Comparison of ENCODE assay signal across 1 cellular context in the genomic region with DNA sequence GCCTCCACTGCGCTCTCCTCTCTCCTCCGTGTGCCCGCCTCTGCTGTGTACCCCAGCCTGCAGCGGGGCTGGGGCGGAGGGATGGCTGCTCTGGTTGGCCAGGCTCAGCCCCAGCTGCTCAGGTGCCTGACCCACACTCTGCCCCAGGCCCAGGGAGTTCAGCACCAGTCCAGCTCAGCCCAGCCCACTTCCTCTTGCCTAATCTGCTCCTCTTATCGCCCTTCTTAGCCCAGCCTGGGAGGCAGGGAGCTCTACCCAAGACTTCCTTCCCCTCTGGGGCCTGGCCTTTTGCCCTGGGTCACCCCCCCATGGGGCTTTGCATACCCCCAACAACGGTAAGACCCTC.
TF ChIP-seq lines count a peak whose summit lies in the region.

No MANE protein-coding gene starts in this region.

TF ChIP-seq in K562, 482 proteins besides CTCF, POLR2A, EP300 and RAD21 (continues in another document):
- TF ChIP-seq ZNF436 (CRISPR knock-in tag; IDR thresholded peaks at IDR 0.05) (0 out of 2 replicates have a peak, but pooled peaks have one; percentile 4), RB1 (IDR thresholded peaks at IDR 0.05; ENCODE audit: low read depth) (no peak), ADNP (tag; IDR thresholded peaks at IDR 0.05) (no peak), ZNF717 (CRISPR knock-in tag; IDR thresholded peaks at IDR 0.05) (no peak), ELF2 (CRISPR knock-in tag; IDR thresholded peaks at IDR 0.05) (peak; percentile 53; the same call in 1 of the 2 replicates), ZNF239 (CRISPR knock-in tag; IDR thresholded peaks at IDR 0.05) (no peak), ZNF165 (CRISPR knock-in tag; IDR thresholded peaks at IDR 0.05; ENCODE audit: borderline replicate concordance) (no peak), ZBTB7A (IDR thresholded peaks at IDR 0.05; ENCODE audit: borderline replicate concordance, control insufficient read depth, low read depth, low read length) (peak; percentile 66), DPF2 (IDR thresholded peaks at IDR 0.05) (peak; percentile 75), POLR2G (IDR thresholded peaks at IDR 0.05; ENCODE audit: low read depth, low read length) (peak; percentile 53), SMARCE1 (IDR thresholded peaks at IDR 0.05) (peak; percentile 73; the same call in 1 of the 2 replicates), ZNF212 (CRISPR knock-in tag; IDR thresholded peaks at IDR 0.05) (no peak), PHB (CRISPR knock-in tag; IDR thresholded peaks at IDR 0.05) (no peak), RBM22 (IDR thresholded peaks at IDR 0.05; ENCODE audit: low read depth, low read length, poor library complexity, severe bottlenecking) (no peak), FOS (IDR thresholded peaks at IDR 0.05; ENCODE audit: extremely low read depth, insufficient read length) (no peak), HNRNPK (IDR thresholded peaks at IDR 0.05; ENCODE audit: low read depth, low read length, poor library complexity, severe bottlenecking) (no peak), KLF16 (IDR thresholded peaks at IDR 0.05) (no peak), RCOR1 (IDR thresholded peaks at IDR 0.05; ENCODE audit: borderline replicate concordance in 1 of 2, low read depth in 2 of 2, low read length in 2 of 2) (peak in 1 of 2 experiments; percentile 71; a peak in 2 of 4 replicates), FOXM1 (IDR thresholded peaks at IDR 0.05; ENCODE audit: low read depth) (no peak), FOXM1 (CRISPR knock-in tag; IDR thresholded peaks at IDR 0.05; ENCODE audit: low read depth) (no peak), ARID1B (IDR thresholded peaks at IDR 0.05) (peak; percentile 69), MBD2 (IDR thresholded peaks at IDR 0.05; ENCODE audit: borderline replicate concordance, low read depth) (0 out of 2 replicates have a peak, but pooled peaks have one; percentile 23), SPI1 (IDR thresholded peaks at IDR 0.05; ENCODE audit: borderline replicate concordance, low read depth, low read length) (peak; percentile 97), SMAD4 (CRISPR knock-in tag; conservative IDR thresholded peaks at IDR 0.05) (0 out of 2 replicates have a peak, but pooled peaks have one; percentile 14), GABPA (tag; conservative IDR thresholded peaks at IDR 0.05; ENCODE audit: low read depth) (peak; percentile 36; the same call in 1 of the 2 replicates), CEBPB (tag; IDR thresholded peaks at IDR 0.05) (peak; percentile 90), MAZ (CRISPR knock-in tag; conservative IDR thresholded peaks at IDR 0.05 in 1 of 2, IDR thresholded peaks at IDR 0.05 in 1 of 2) (0 out of 4 replicates have a peak, but pooled peaks of 1 of the 2 experiments have one; percentile 45), SMARCA4 (IDR thresholded peaks at IDR 0.05) (peak; percentile 70), KLF1 (tag; IDR thresholded peaks at IDR 0.05) (no peak), CBX5 (IDR thresholded peaks at IDR 0.05; ENCODE audit: borderline replicate concordance, low read depth) (no peak), GTF2A2 (tag; IDR thresholded peaks at IDR 0.05) (no peak), KLF13 (tag; IDR thresholded peaks at IDR 0.05; ENCODE audit: borderline replicate concordance, low read depth) (no peak), ZFX (CRISPR knock-in tag; IDR thresholded peaks at IDR 0.05) (peak; percentile 35), ZNF644 (tag; IDR thresholded peaks at IDR 0.05; ENCODE audit: low read depth) (no peak), MYNN (IDR thresholded peaks at IDR 0.05) (peak; percentile 39; the same call in 1 of the 2 replicates), MYNN (CRISPR knock-in tag; IDR thresholded peaks at IDR 0.05) (no peak), KDM4B (IDR thresholded peaks at IDR 0.05; ENCODE audit: borderline replicate concordance in 2 of 2, low read depth in 1 of 2) (peak in 1 of 2 experiments; percentile 67; a peak in 1 of 4 replicates), EWSR1 (IDR thresholded peaks at IDR 0.05; ENCODE audit: borderline replicate concordance, low read depth, partially characterized antibody) (no peak)
- TF ChIP-seq, protein P1, sequence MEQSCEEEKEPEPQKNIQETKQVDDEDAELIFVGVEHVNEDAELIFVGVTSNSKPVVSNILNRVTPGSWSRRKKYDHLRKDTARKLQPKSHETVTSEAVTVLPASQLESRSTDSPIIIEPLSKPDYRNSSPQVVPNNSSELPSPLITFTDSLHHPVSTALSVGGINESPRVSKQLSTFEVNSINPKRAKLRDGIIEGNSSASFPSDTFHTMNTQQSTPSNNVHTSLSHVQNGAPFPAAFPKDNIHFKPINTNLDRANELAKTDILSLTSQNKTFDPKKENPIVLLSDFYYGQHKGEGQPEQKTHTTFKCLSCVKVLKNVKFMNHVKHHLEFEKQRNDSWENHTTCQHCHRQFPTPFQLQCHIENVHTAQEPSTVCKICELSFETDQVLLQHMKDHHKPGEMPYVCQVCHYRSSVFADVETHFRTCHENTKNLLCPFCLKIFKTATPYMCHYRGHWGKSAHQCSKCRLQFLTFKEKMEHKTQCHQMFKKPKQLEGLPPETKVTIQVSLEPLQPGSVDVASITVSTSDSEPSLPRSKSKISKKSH (CRISPR knock-in tag; IDR thresholded peaks at IDR 0.05): no peak
- TF ChIP-seq, protein P2, sequence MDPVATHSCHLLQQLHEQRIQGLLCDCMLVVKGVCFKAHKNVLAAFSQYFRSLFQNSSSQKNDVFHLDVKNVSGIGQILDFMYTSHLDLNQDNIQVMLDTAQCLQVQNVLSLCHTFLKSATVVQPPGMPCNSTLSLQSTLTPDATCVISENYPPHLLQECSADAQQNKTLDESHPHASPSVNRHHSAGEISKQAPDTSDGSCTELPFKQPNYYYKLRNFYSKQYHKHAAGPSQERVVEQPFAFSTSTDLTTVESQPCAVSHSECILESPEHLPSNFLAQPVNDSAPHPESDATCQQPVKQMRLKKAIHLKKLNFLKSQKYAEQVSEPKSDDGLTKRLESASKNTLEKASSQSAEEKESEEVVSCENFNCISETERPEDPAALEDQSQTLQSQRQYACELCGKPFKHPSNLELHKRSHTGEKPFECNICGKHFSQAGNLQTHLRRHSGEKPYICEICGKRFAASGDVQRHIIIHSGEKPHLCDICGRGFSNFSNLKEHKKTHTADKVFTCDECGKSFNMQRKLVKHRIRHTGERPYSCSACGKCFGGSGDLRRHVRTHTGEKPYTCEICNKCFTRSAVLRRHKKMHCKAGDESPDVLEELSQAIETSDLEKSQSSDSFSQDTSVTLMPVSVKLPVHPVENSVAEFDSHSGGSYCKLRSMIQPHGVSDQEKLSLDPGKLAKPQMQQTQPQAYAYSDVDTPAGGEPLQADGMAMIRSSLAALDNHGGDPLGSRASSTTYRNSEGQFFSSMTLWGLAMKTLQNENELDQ (CRISPR knock-in tag; IDR thresholded peaks at IDR 0.05; ENCODE audit: borderline replicate concordance): no peak
- TF ChIP-seq, protein P3, sequence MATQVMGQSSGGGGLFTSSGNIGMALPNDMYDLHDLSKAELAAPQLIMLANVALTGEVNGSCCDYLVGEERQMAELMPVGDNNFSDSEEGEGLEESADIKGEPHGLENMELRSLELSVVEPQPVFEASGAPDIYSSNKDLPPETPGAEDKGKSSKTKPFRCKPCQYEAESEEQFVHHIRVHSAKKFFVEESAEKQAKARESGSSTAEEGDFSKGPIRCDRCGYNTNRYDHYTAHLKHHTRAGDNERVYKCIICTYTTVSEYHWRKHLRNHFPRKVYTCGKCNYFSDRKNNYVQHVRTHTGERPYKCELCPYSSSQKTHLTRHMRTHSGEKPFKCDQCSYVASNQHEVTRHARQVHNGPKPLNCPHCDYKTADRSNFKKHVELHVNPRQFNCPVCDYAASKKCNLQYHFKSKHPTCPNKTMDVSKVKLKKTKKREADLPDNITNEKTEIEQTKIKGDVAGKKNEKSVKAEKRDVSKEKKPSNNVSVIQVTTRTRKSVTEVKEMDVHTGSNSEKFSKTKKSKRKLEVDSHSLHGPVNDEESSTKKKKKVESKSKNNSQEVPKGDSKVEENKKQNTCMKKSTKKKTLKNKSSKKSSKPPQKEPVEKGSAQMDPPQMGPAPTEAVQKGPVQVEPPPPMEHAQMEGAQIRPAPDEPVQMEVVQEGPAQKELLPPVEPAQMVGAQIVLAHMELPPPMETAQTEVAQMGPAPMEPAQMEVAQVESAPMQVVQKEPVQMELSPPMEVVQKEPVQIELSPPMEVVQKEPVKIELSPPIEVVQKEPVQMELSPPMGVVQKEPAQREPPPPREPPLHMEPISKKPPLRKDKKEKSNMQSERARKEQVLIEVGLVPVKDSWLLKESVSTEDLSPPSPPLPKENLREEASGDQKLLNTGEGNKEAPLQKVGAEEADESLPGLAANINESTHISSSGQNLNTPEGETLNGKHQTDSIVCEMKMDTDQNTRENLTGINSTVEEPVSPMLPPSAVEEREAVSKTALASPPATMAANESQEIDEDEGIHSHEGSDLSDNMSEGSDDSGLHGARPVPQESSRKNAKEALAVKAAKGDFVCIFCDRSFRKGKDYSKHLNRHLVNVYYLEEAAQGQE (CRISPR knock-in tag; IDR thresholded peaks at IDR 0.05; ENCODE audit: low read depth): peak; percentile 71; the same call in 1 of the 2 replicates
- TF ChIP-seq, protein P4, sequence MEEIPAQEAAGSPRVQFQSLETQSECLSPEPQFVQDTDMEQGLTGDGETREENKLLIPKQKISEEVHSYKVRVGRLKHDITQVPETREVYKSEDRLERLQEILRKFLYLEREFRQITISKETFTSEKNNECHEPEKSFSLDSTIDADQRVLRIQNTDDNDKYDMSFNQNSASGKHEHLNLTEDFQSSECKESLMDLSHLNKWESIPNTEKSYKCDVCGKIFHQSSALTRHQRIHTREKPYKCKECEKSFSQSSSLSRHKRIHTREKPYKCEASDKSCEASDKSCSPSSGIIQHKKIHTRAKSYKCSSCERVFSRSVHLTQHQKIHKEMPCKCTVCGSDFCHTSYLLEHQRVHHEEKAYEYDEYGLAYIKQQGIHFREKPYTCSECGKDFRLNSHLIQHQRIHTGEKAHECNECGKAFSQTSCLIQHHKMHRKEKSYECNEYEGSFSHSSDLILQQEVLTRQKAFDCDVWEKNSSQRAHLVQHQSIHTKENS (CRISPR knock-in tag; IDR thresholded peaks at IDR 0.05): no peak
- TF ChIP-seq, protein P5, sequence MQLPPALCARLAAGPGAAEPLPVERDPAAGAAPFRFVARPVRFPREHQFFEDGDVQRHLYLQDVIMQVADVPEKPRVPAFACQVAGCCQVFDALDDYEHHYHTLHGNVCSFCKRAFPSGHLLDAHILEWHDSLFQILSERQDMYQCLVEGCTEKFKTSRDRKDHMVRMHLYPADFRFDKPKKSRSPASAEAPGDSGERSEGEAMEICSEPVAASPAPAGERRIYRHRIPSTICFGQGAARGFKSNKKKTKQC (CRISPR knock-in tag; IDR thresholded peaks at IDR 0.05): no peak
- TF ChIP-seq, protein P6, sequence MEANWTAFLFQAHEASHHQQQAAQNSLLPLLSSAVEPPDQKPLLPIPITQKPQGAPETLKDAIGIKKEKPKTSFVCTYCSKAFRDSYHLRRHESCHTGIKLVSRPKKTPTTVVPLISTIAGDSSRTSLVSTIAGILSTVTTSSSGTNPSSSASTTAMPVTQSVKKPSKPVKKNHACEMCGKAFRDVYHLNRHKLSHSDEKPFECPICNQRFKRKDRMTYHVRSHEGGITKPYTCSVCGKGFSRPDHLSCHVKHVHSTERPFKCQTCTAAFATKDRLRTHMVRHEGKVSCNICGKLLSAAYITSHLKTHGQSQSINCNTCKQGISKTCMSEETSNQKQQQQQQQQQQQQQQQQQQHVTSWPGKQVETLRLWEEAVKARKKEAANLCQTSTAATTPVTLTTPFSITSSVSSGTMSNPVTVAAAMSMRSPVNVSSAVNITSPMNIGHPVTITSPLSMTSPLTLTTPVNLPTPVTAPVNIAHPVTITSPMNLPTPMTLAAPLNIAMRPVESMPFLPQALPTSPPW (CRISPR knock-in tag; IDR thresholded peaks at IDR 0.05): peak; percentile 57; the same call in 1 of the 2 replicates
- TF ChIP-seq, protein P7, sequence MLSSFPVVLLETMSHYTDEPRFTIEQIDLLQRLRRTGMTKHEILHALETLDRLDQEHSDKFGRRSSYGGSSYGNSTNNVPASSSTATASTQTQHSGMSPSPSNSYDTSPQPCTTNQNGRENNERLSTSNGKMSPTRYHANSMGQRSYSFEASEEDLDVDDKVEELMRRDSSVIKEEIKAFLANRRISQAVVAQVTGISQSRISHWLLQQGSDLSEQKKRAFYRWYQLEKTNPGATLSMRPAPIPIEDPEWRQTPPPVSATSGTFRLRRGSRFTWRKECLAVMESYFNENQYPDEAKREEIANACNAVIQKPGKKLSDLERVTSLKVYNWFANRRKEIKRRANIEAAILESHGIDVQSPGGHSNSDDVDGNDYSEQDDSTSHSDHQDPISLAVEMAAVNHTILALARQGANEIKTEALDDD (IDR thresholded peaks at IDR 0.05): no peak
- TF ChIP-seq, protein P8, sequence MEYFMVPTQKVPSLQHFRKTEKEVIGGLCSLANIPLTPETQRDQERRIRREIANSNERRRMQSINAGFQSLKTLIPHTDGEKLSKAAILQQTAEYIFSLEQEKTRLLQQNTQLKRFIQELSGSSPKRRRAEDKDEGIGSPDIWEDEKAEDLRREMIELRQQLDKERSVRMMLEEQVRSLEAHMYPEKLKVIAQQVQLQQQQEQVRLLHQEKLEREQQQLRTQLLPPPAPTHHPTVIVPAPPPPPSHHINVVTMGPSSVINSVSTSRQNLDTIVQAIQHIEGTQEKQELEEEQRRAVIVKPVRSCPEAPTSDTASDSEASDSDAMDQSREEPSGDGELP (CRISPR knock-in tag; IDR thresholded peaks at IDR 0.05; ENCODE audit: borderline replicate concordance): peak; percentile 36; the same call in 1 of the 2 replicates
- TF ChIP-seq, protein P9, sequence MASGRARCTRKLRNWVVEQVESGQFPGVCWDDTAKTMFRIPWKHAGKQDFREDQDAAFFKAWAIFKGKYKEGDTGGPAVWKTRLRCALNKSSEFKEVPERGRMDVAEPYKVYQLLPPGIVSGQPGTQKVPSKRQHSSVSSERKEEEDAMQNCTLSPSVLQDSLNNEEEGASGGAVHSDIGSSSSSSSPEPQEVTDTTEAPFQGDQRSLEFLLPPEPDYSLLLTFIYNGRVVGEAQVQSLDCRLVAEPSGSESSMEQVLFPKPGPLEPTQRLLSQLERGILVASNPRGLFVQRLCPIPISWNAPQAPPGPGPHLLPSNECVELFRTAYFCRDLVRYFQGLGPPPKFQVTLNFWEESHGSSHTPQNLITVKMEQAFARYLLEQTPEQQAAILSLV (tag; IDR thresholded peaks at IDR 0.05): no peak
- TF ChIP-seq, protein P10, sequence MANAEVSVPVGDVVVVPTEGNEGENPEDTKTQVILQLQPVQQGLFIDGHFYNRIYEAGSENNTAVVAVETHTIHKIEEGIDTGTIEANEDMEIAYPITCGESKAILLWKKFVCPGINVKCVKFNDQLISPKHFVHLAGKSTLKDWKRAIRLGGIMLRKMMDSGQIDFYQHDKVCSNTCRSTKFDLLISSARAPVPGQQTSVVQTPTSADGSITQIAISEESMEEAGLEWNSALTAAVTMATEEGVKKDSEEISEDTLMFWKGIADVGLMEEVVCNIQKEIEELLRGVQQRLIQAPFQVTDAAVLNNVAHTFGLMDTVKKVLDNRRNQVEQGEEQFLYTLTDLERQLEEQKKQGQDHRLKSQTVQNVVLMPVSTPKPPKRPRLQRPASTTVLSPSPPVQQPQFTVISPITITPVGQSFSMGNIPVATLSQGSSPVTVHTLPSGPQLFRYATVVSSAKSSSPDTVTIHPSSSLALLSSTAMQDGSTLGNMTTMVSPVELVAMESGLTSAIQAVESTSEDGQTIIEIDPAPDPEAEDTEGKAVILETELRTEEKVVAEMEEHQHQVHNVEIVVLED (CRISPR knock-in tag; IDR thresholded peaks at IDR 0.05): 0 out of 2 replicates have a peak, but pooled peaks have one; percentile 26
